In the genomic region with DNA sequence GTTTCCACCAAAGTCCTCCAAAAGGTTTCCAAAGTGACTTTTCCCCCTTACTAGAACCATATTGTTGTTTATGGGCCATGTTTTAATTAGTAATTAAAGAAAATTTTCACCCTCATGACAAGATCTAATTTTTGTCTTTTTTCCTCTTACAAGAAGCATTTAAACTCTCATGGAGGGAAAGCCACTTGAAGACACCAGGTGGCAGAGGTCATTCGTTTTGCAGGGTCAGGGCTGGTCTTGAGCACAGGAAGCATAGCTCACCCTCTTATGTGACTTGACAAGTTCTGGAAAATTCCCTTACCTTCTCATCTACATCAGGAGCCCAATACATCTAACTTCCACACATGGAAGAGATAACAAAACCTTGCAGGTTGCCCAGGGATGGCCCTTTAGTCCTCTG, we compare ENCODE assay signal across 34 cellular contexts.
"Had no signal": no experiment of that assay in that cellular context is flagged by ENCODE, and none has a peak within 500 bp of the region (broad histone marks: within the 10 kb centered on the region; RNA-seq: fewer than 3 reads in every experiment).

No MANE protein-coding gene starts in this region.

- DNase-seq: activated CD4-positive, alpha-beta memory T cell treated with anti-CD3 and anti-CD28 coated beads for 36 hours; activated CD4-positive, alpha-beta T cell treated with anti-CD3 and anti-CD28 coated beads for 36 hours; activated CD4-positive, alpha-beta T cell treated with anti-CD3 and anti-CD28 coated beads, Interleukin-2, amount 10 ng/mL, durations not matched to agents 7 days and 5 days; activated CD8-positive, alpha-beta memory T cell treated with anti-CD3 and anti-CD28 coated beads, Interleukin-2, amount 50 U/mL, for 4 hours; activated gamma-delta T cell; activated naive CD4-positive, alpha-beta T cell treated with Interleukin-2 at 50 U/mL for 16 hours; activated naive CD8-positive, alpha-beta T cell treated with anti-CD3 and anti-CD28 coated beads, Interleukin-2, amount 10 ng/mL, durations not matched to agents 7 days and 5 days; activated T-cell treated with anti-CD3 and anti-CD28 coated beads, Interleukin-2, amount 50 U/mL, for 72 hours; amygdala; MM.1S; MV-4-11; NCI-H1092; NCI-H1436 treated with DMSO at 0.1 percent for 48 hours; NCI-H187; NCI-H2029 treated with DMSO at 0.1 percent for 48 hours; NCI-H2107; NCI-H2171; NCI-H510A; NCI-H526; NK-92 treated with Interleukin-12 subunit alpha and Interleukin-12 subunit beta, amount 100 ng/mL, for 24 hours; SHP77; SJCRH30 had no signal

- H3K27ac Mint-ChIP-seq: activated CD4-positive, alpha-beta memory T cell treated with anti-CD3 and anti-CD28 coated beads for 36 hours; activated CD4-positive, alpha-beta T cell treated with anti-CD3 and anti-CD28 coated beads for 36 hours; activated CD4-positive, alpha-beta T cell treated with anti-CD3 and anti-CD28 coated beads, Interleukin-2, amount 10 ng/mL, durations not matched to agents 7 days and 5 days; activated naive CD4-positive, alpha-beta T cell treated with anti-CD3 and anti-CD28 coated beads, Interleukin-2, amount 50 U/mL, for 24 hours; activated naive CD8-positive, alpha-beta T cell treated with anti-CD3 and anti-CD28 coated beads, Interleukin-2, amount 10 ng/mL, durations not matched to agents 7 days and 5 days; activated T-cell treated with anti-CD3 and anti-CD28 coated beads, Interleukin-2, amount 50 U/mL, for 72 hours; activated T-helper 2 cell treated with anti-CD3 and anti-CD28 coated beads, Interferon-gamma antibody, Interleukin-2, Interleukin-4, amounts not matched to agents 10 μg/mL and 5 μg/mL and 100 μg/mL, durations not matched to agents 14 hours and 24 hours and 36 hours; T-helper 1 cell treated with Interleukin-12 subunit alpha and Interleukin-12 subunit beta and Interleukin-4 antibody, amounts not matched to agents 30 μg/mL and 1 μg/mL, for 36 hours; T-helper 2 cell treated with Interferon-gamma antibody and Interleukin-4, amounts not matched to agents 5 μg/mL and 100 μg/mL, for 36 hours had no signal

- ATAC-seq: activated CD4-positive, alpha-beta T cell treated with anti-CD3 and anti-CD28 coated beads for 36 hours; activated CD4-positive, CD25-positive, alpha-beta regulatory T cell treated with anti-CD3 and anti-CD28 coated beads, Interleukin-2, amount 50 U/mL, for 24 hours; activated T-cell treated with anti-CD3 and anti-CD28 coated beads, Interleukin-2, amount 50 U/mL, for 72 hours; Panc1 had no signal

- H3K4me1 ChIP-seq: SJCRH30 had no signal

- H3K9ac ChIP-seq: KMS-11 had no signal

- H3K27me3 ChIP-seq: ascending aorta, cardiac muscle cell, SJCRH30 had no signal

- H3K4me3 ChIP-seq: ascending aorta, cardiac muscle cell, SJCRH30, SK-N-MC had no signal

- FAIRE-seq: TTC549 had no signal

- H3K4me1 Mint-ChIP-seq: activated CD4-positive, alpha-beta T cell treated with anti-CD3 and anti-CD28 coated beads for 36 hours; activated CD4-positive, alpha-beta T cell treated with anti-CD3 and anti-CD28 coated beads, Interleukin-2, amount 10 ng/mL, durations not matched to agents 7 days and 5 days; activated naive CD4-positive, alpha-beta T cell treated with anti-CD3 and anti-CD28 coated beads, Interleukin-2, amount 50 U/mL, for 24 hours; activated naive CD8-positive, alpha-beta T cell treated with anti-CD3 and anti-CD28 coated beads, Interleukin-2, amount 10 ng/mL, durations not matched to agents 7 days and 5 days; central memory CD8-positive, alpha-beta T cell had no signal

- H3K27ac ChIP-seq: ascending aorta, cardiac muscle cell, KMS-11, SJCRH30, SK-N-MC had no signal

- H3K4me2 ChIP-seq: KMS-11 had no signal

- H3K36me3 ChIP-seq: ascending aorta, cardiac muscle cell had no signal

- H3K36me3 Mint-ChIP-seq: activated CD4-positive, alpha-beta memory T cell treated with anti-CD3 and anti-CD28 coated beads for 36 hours; activated naive CD4-positive, alpha-beta T cell treated with anti-CD3 and anti-CD28 coated beads, Interleukin-2, amount 50 U/mL, for 24 hours; activated naive CD8-positive, alpha-beta T cell treated with anti-CD3 and anti-CD28 coated beads, Interleukin-2, amount 10 ng/mL, durations not matched to agents 7 days and 5 days had no signal

- H3K4me3 Mint-ChIP-seq: activated CD4-positive, alpha-beta memory T cell treated with anti-CD3 and anti-CD28 coated beads for 36 hours; activated CD4-positive, alpha-beta T cell treated with anti-CD3 and anti-CD28 coated beads for 36 hours; activated CD4-positive, alpha-beta T cell treated with anti-CD3 and anti-CD28 coated beads, Interleukin-2, amount 10 ng/mL, durations not matched to agents 7 days and 5 days; activated naive CD4-positive, alpha-beta T cell treated with anti-CD3 and anti-CD28 coated beads, Interleukin-2, amount 50 U/mL, for 24 hours; activated naive CD8-positive, alpha-beta T cell treated with anti-CD3 and anti-CD28 coated beads, Interleukin-2, amount 10 ng/mL, durations not matched to agents 7 days and 5 days; activated T-cell treated with anti-CD3 and anti-CD28 coated beads, Interleukin-2, amount 50 U/mL, for 72 hours; central memory CD8-positive, alpha-beta T cell; T-helper 1 cell treated with Interleukin-12 subunit alpha and Interleukin-12 subunit beta and Interleukin-4 antibody, amounts not matched to agents 30 μg/mL and 1 μg/mL, for 36 hours; T-helper 2 cell treated with Interferon-gamma antibody and Interleukin-4, amounts not matched to agents 5 μg/mL and 100 μg/mL, for 36 hours had no signal

- H3K9me3 ChIP-seq: ascending aorta had no signal

- H3K27me3 Mint-ChIP-seq: activated CD4-positive, alpha-beta memory T cell treated with anti-CD3 and anti-CD28 coated beads for 36 hours; activated CD4-positive, alpha-beta T cell treated with anti-CD3 and anti-CD28 coated beads for 36 hours; activated naive CD4-positive, alpha-beta T cell treated with anti-CD3 and anti-CD28 coated beads, Interleukin-2, amount 50 U/mL, for 24 hours; central memory CD8-positive, alpha-beta T cell had no signal

- H3K9me3 Mint-ChIP-seq: activated CD4-positive, alpha-beta memory T cell treated with anti-CD3 and anti-CD28 coated beads for 36 hours; activated CD4-positive, alpha-beta T cell treated with anti-CD3 and anti-CD28 coated beads, Interleukin-2, amount 10 ng/mL, durations not matched to agents 7 days and 5 days; activated naive CD4-positive, alpha-beta T cell treated with anti-CD3 and anti-CD28 coated beads, Interleukin-2, amount 50 U/mL, for 24 hours; activated naive CD8-positive, alpha-beta T cell treated with anti-CD3 and anti-CD28 coated beads, Interleukin-2, amount 10 ng/mL, durations not matched to agents 7 days and 5 days; activated T-cell treated with anti-CD3 and anti-CD28 coated beads, Interleukin-2, amount 50 U/mL, for 72 hours; activated T-helper 2 cell treated with anti-CD3 and anti-CD28 coated beads, Interferon-gamma antibody, Interleukin-2, Interleukin-4, amounts not matched to agents 10 μg/mL and 5 μg/mL and 100 μg/mL, durations not matched to agents 14 hours and 24 hours and 36 hours; central memory CD8-positive, alpha-beta T cell; T-helper 1 cell treated with Interleukin-12 subunit alpha and Interleukin-12 subunit beta and Interleukin-4 antibody, amounts not matched to agents 30 μg/mL and 1 μg/mL, for 36 hours; T-helper 2 cell treated with Interferon-gamma antibody and Interleukin-4, amounts not matched to agents 5 μg/mL and 100 μg/mL, for 36 hours had no signal
